ENCODE assay signal across 18 cellular contexts in genomic region chr17:61539728-61540127, GRCh38. TPM values are rescaled to one million over a fixed set of nuclear protein-coding genes. Genes with fewer than 3 reads are reported as not detected.
"Had no signal": no experiment of that assay in that cellular context is flagged by ENCODE, and none has a peak within 500 bp of the region (broad histone marks: within the 10 kb centered on the region; RNA-seq: fewer than 3 reads in every experiment).

No MANE protein-coding gene starts in this region.

RNA-seq across cellular contexts. Expression of gene NACA2, which starts 51.3 kb away (rescaled TPM):
- total RNA-seq: activated naive CD4-positive, alpha-beta T cell treated with anti-CD3 and anti-CD28 coated beads for 36 hours; activated naive CD4-positive, alpha-beta T cell treated with anti-CD3 and anti-CD28 coated beads, Interleukin-2, amount 50 U/mL, for 72 hours; activated naive CD8-positive, alpha-beta T cell treated with anti-CD3 and anti-CD28 coated beads for 36 hours; activated naive CD8-positive, alpha-beta T cell treated with anti-CD3 and anti-CD28 coated beads, Interleukin-2, amount 10 ng/mL, durations not matched to agents 7 days and 5 days; activated T-cell treated with anti-CD3 and anti-CD28 coated beads, Interleukin-2, amount 50 U/mL, for 4 hours; activated T-cell treated with anti-CD3 and anti-CD28 coated beads, Interleukin-2, amount 50 U/mL, for 72 hours; activated T-helper 17 cell treated with anti-CD3 and anti-CD28 coated beads, Interleukin-2, amount 50 U/mL, for 72 hours; activated T-helper 2 cell treated with anti-CD3 and anti-CD28 coated beads, Interferon-gamma antibody, Interleukin-2, Interleukin-4, amounts not matched to agents 10 μg/mL and 5 μg/mL and 100 μg/mL, durations not matched to agents 14 hours and 24 hours and 36 hours; adrenal gland; aorta; ascending aorta; astrocyte; breast epithelium; bronchial epithelial cell; cardiac muscle cell; cardiac septum; cerebellum; chondrocyte had no signal
- polyA plus RNA-seq: cardiac muscle cell had no signal
